11 cellular contexts compared by ENCODE assay signal in the genomic region with DNA sequence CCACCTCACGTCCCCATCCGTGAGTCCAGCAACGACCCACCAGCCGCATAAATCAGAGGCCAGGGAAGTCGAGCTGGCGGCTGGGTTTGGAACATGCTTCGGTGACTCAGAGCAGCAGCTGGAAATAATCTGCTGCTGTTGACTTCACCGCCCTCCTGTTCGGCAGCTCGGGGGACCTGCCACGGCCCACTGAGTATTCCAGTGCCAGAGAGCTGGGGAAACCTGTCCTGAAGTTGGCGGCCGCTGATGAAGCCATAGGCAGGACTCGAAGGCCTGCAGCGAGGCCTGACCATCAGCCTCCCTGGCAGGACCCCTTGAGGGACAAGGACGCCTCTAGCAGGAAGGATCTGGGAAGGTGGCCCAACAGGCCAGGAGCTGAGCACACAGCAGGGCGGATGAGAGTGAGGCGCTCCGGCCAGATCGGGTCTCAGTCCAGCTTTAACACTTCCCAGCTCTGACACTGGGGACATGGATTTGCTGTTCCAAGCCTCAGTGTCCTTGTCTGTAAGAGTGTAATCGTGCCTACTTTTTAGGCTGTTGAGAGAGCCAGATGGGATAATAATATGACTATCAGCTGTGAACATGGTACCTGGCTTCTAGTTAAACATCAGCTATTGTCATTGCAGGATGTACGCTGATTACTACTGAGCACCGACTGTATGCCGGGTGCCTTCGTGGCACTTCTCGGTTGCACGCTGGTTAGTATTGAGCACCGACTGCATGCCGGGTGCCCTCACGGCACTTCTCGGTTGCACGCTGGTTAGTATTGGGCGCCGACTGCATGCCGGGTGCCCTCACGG. TPM values are rescaled to one million over a fixed set of nuclear protein-coding genes. Genes with fewer than 3 reads are reported as not detected.
DNase-seq lines count a peak whose midpoint lies in the region; ATAC-seq and TF ChIP-seq lines count a peak whose summit lies in the region.
"Had no signal": no experiment of that assay in that cellular context is flagged by ENCODE, and none has a peak within 500 bp of the region (broad histone marks: within the 10 kb centered on the region; RNA-seq: fewer than 3 reads in every experiment).

No MANE protein-coding gene starts in this region.

- H3K4me3 ChIP-seq in BLaER1 treated with 17β-estradiol and CSF1 and Interleukin-3, amounts not matched to agents 10 nM and 100 nM: no peak overlapping the region
- H3K4me3 ChIP-seq in SJCRH30: peak overlapping the region; percentile 20; the same call in 1 of the 2 replicates

- no peak for TF ChIP-seq CTCF in GM10266 (IDR thresholded peaks at IDR 0.05; ENCODE audit: control insufficient read depth, insufficient read depth, low read depth, missing control alignments)

- no peaks in the 10 kb centered on the region for H3K9me3 ChIP-seq in BLaER1 treated with 17β-estradiol and CSF1 and Interleukin-3, amounts not matched to agents 10 nM and 100 nM (replicated peaks in 1 of 11)
- no peaks in the 10 kb centered on the region for H3K9me3 ChIP-seq in SJCRH30 (replicated peaks)

- H3K4me2 ChIP-seq in BLaER1 treated with 17β-estradiol and CSF1 and Interleukin-3, amounts not matched to agents 10 nM and 100 nM: peak overlapping the region; percentile 5 to 72 (median 50); a peak in 19 of 22 replicates

- H3K9ac ChIP-seq in BLaER1 treated with 17β-estradiol and CSF1 and Interleukin-3, amounts not matched to agents 10 nM and 100 nM: peak overlapping the region in 4 of 11 experiments; percentile 5 to 53 (median 25); a peak in 4 of 22 replicates

- H3K27ac ChIP-seq in BLaER1 treated with 17β-estradiol and CSF1 and Interleukin-3, amounts not matched to agents 10 nM and 100 nM: no peak overlapping the region
- peak overlapping the region; percentile 36 for H3K27ac ChIP-seq in SJCRH30

- H3K36me3 ChIP-seq in BLaER1 treated with 17β-estradiol and CSF1 and Interleukin-3, amounts not matched to agents 10 nM and 100 nM: no peaks in the 10 kb centered on the region
- H3K36me3 ChIP-seq in SJCRH30: no peaks in the 10 kb centered on the region

- DNase-seq in SJCRH30: peak; percentile 76 to 79
- peak; percentile 64 for DNase-seq in glomerular visceral epithelial cell (ENCODE audit: extremely low spot score)
- DNase-seq in renal cortical epithelial cell (ENCODE audit: low read depth): peak; percentile 57
- no peak for DNase-seq in OCI-M2 (lab: John Stamatoyannopoulos, UW; ENCODE audit: unreplicated experiment)
- DNase-seq in GM10266 (ENCODE audit: extremely low spot score): no peak
- DNase-seq in effector CD4-positive, alpha-beta T cell: no peak
- DNase-seq: activated naive CD8-positive, alpha-beta T cell treated with anti-CD3 and anti-CD28 coated beads, Interleukin-2, amount 10 ng/mL, durations not matched to agents 7 days and 5 days; NCI-H2081; stimulated activated CD4-positive, alpha-beta T cell treated with anti-CD3 and anti-CD28 coated beads, Interleukin-2, amount 100 ng/mL, for 24 hours had no signal

- peaks cover 30 to 46% (median 41%) of the 10 kb centered on the region in 10 experiments for H3K4me1 ChIP-seq in BLaER1 treated with 17β-estradiol and CSF1 and Interleukin-3, amounts not matched to agents 10 nM and 100 nM
- peaks cover 34% of the 10 kb centered on the region for H3K4me1 ChIP-seq in SJCRH30

- H4K20me1 ChIP-seq in BLaER1 treated with 17β-estradiol and CSF1 and Interleukin-3, amounts not matched to agents 10 nM and 100 nM: peaks cover 0 to under 1% (median 0%) of the 10 kb centered on the region in 11 experiments; a peak in 1 of 22 replicates

- H3K27me3 ChIP-seq in BLaER1 treated with 17β-estradiol and CSF1 and Interleukin-3, amounts not matched to agents 10 nM and 100 nM: peaks cover 0 to 18% (median 7%) of the 10 kb centered on the region in 11 experiments; a peak in 8 of 22 replicates
- no peaks in the 10 kb centered on the region for H3K27me3 ChIP-seq in SJCRH30

- no peak for ATAC-seq in GM18858 (IDR thresholded peaks at IDR 0.05; ENCODE audit: unreplicated experiment)

RNA-seq across cellular contexts. Expression of a gene that starts 50.4 kb away (rescaled TPM):
- total RNA-seq in SJCRH30 (2014; rRNA removed; shearing (Covaris generic)): 0.04 and 0.41 TPM in 2 replicates
- not detected in 2 replicates for total RNA-seq in renal cortical epithelial cell
- total RNA-seq: activated naive CD8-positive, alpha-beta T cell treated with anti-CD3 and anti-CD28 coated beads, Interleukin-2, amount 10 ng/mL, durations not matched to agents 7 days and 5 days had no signal

Comparison
In these comparisons a context has a peak if more than half of its experiments do, and no peak if none do; other contexts are left out.
1. DNase-seq: peak in SJCRH30 (2 of 2), glomerular visceral epithelial cell (single experiment) and renal cortical epithelial cell (single experiment); none in OCI-M2 (single experiment), GM10266 (single experiment) and effector CD4-positive, alpha-beta T cell (single experiment).